ENCODE assay signal across 23 cellular contexts in the genomic region with DNA sequence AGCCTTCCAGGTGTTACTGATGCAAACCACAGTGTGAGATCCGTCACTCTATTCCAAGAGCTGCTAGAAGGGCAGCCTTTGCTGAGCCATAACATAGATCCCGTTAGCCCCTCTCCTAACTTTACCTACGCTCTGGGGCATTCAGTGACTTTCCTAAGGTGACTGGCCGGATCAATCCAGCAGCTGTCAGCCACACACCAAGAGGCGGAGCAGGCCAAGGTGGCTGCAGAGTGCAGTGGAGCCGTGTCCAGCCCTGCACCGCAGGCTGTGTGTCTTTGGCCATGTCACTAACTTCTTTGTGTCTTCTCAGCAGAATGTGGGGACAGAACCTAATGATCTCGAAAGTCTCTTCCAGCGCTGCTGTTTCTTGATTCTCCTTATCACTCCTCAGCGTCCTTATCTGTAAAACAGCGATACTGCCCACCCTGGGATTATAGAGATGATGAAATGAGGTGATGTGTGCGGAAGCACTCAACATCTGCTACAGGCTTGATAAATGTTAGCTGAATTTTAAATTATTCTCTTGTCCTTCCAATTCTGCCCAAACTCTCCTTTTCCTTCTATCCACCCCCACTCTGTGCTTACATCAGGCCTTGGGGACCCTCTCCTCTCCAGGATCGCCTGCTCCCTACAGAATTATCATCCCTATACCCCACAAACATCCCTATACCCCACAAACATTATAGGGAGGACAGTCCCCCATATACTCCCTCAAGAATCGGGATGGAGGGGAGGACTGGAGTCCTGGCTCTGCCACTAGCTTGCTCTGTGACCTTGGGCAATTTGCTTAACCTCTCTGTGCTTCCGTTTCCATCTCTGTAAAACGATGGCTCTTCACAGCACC. TPM values are rescaled to one million over a fixed set of nuclear protein-coding genes. Genes with fewer than 3 reads are reported as not detected.
DNase-seq lines count a peak whose midpoint lies in the region; ATAC-seq and TF ChIP-seq lines count a peak whose summit lies in the region.
"Had no signal": no experiment of that assay in that cellular context is flagged by ENCODE, and none has a peak within 500 bp of the region (broad histone marks: within the 10 kb centered on the region; RNA-seq: fewer than 3 reads in every experiment).

No MANE protein-coding gene starts in this region.

- no peaks in the 10 kb centered on the region for H3K36me3 ChIP-seq in hepatocyte (replicated peaks; ENCODE audit: insufficient read depth, low read depth)
- no peaks in the 10 kb centered on the region for H3K36me3 ChIP-seq in neural progenitor cell
- no peaks in the 10 kb centered on the region for H3K36me3 ChIP-seq in smooth muscle cell (ENCODE audit: low read depth)
- no peaks in the 10 kb centered on the region for H3K36me3 ChIP-seq in naive thymus-derived CD4-positive, alpha-beta T cell (ENCODE audit: control insufficient read depth in 2 of 3, insufficient read depth in 3 of 3, low read length in 3 of 3)
- H3K36me3 ChIP-seq: SJCRH30, vagina had no signal

- H2AFZ ChIP-seq in hepatocyte (no peak overlapping the region), neural progenitor cell (replicated peaks) (no peak overlapping the region), smooth muscle cell (ENCODE audit: low read depth) (no peak overlapping the region)

- no peaks in the 10 kb centered on the region for H3K9me3 Mint-ChIP-seq in neural progenitor cell
- H3K9me3 Mint-ChIP-seq in naive thymus-derived CD4-positive, alpha-beta T cell, result no peaks in the 10 kb centered on the region
- H3K9me3 Mint-ChIP-seq: activated T-cell treated with anti-CD3 and anti-CD28 coated beads, Interleukin-2, amount 50 U/mL, for 72 hours; dendritic cell treated with granulocyte-macrophage colony-stimulating factor and Interleukin-4, amounts not matched to agents 40 ng/mL and 50 ng/mL, for 4 days; HFFc6 had no signal

- peaks cover 34% of the 10 kb centered on the region for H3K4me1 ChIP-seq in hepatocyte (ENCODE audit: insufficient read depth)
- H3K4me1 ChIP-seq in neural progenitor cell, result peaks cover 56% of the 10 kb centered on the region
- H3K4me1 ChIP-seq in smooth muscle cell (ENCODE audit: low read depth), result peaks cover 32% of the 10 kb centered on the region
- H3K4me1 ChIP-seq in naive thymus-derived CD4-positive, alpha-beta T cell (ENCODE audit: control insufficient read depth in 2 of 2, insufficient read depth in 2 of 2, low read length in 2 of 2), result peaks cover 0 to 13% of the 10 kb centered on the region in 2 donors

- H3K9me3 ChIP-seq in hepatocyte (ENCODE audit: low read depth), result no peaks in the 10 kb centered on the region
- no peaks in the 10 kb centered on the region for H3K9me3 ChIP-seq in neural progenitor cell (ENCODE audit: low read depth)
- no peaks in the 10 kb centered on the region for H3K9me3 ChIP-seq in smooth muscle cell (replicated peaks; ENCODE audit: low read depth)
- no peaks in the 10 kb centered on the region for H3K9me3 ChIP-seq in naive thymus-derived CD4-positive, alpha-beta T cell (ENCODE audit: control insufficient read depth in 2 of 3, low read length in 3 of 3)
- H3K9me3 ChIP-seq: SJCRH30, vagina had no signal

- peaks cover 21% of the 10 kb centered on the region for H3K27me3 Mint-ChIP-seq in neural progenitor cell (ENCODE audit: insufficient read depth, low read depth)
- peaks cover 19 to 38% (median 28%) of the 10 kb centered on the region in 5 donors for H3K27me3 Mint-ChIP-seq in naive thymus-derived CD4-positive, alpha-beta T cell

- peak overlapping the region; percentile 62 for H3K27ac Mint-ChIP-seq in neural progenitor cell
- no peak overlapping the region for H3K27ac Mint-ChIP-seq in naive thymus-derived CD4-positive, alpha-beta T cell
- H3K27ac Mint-ChIP-seq: activated naive CD8-positive, alpha-beta T cell; activated T-cell treated with anti-CD3 and anti-CD28 coated beads, Interleukin-2, amount 50 U/mL, for 72 hours; dendritic cell treated with granulocyte-macrophage colony-stimulating factor and Interleukin-4, amounts not matched to agents 40 ng/mL and 50 ng/mL, for 4 days; HFFc6 had no signal

- H3K79me2 ChIP-seq in hepatocyte (no peaks in the 10 kb centered on the region), neural progenitor cell (ENCODE audit: low read depth) (no peaks in the 10 kb centered on the region), smooth muscle cell (ENCODE audit: low read depth) (no peaks in the 10 kb centered on the region)

- WGBS in hepatocyte (ENCODE audit: low lambda C conversion rate, missing lambda C conversion rate), result 30% methylated on average over 16 of the region's 16 CpGs
- WGBS in smooth muscle cell (ENCODE audit: low lambda C conversion rate), result 28% methylated on average over 16 of the region's 16 CpGs

- H3K4me2 ChIP-seq in hepatocyte (peak overlapping the region; percentile 53), neural progenitor cell (peak overlapping the region; percentile 62), smooth muscle cell (no peak overlapping the region)

- H4K20me1 ChIP-seq in hepatocyte (ENCODE audit: insufficient read depth, poor library complexity, severe bottlenecking) (no peaks in the 10 kb centered on the region), neural progenitor cell (ENCODE audit: low read depth) (peaks cover 21% of the 10 kb centered on the region), smooth muscle cell (ENCODE audit: low read depth) (no peaks in the 10 kb centered on the region)

- POLR2A ChIA-PET in naive thymus-derived CD4-positive, alpha-beta T cell (lab: Charles Lee), result interaction anchor here (0.6 kb wide), 1 partner anchor 1020 kb away, joined by 3 read pairs; no protein-coding TSS in a partner anchor

- peak overlapping the region; percentile 38 for H3K4me3 Mint-ChIP-seq in neural progenitor cell
- H3K4me3 Mint-ChIP-seq in naive thymus-derived CD4-positive, alpha-beta T cell, result no peak overlapping the region
- H3K4me3 Mint-ChIP-seq: activated naive CD8-positive, alpha-beta T cell; activated T-cell treated with anti-CD3 and anti-CD28 coated beads, Interleukin-2, amount 50 U/mL, for 72 hours; dendritic cell treated with granulocyte-macrophage colony-stimulating factor and Interleukin-4, amounts not matched to agents 40 ng/mL and 50 ng/mL, for 4 days; HFFc6 had no signal

- H3K27ac ChIP-seq in hepatocyte (peak overlapping the region; percentile 76), neural progenitor cell (no peak overlapping the region), smooth muscle cell (ENCODE audit: low read depth) (no peak overlapping the region)
- H3K27ac ChIP-seq in naive thymus-derived CD4-positive, alpha-beta T cell (ENCODE audit: low read depth, low read length), result no peak overlapping the region
- H3K27ac ChIP-seq: C4-2B, epithelial cell of prostate, SJCRH30, vagina had no signal

- peaks cover 21% of the 10 kb centered on the region for H3K27me3 ChIP-seq in hepatocyte
- peaks cover 78% of the 10 kb centered on the region for H3K27me3 ChIP-seq in neural progenitor cell
- peaks cover 65% of the 10 kb centered on the region for H3K27me3 ChIP-seq in smooth muscle cell (ENCODE audit: low read depth)
- H3K27me3 ChIP-seq in naive thymus-derived CD4-positive, alpha-beta T cell (ENCODE audit: control insufficient read depth in 2 of 2, insufficient read depth in 2 of 2, low read length in 2 of 2), result no peaks in the 10 kb centered on the region
- H3K27me3 ChIP-seq: SJCRH30, vagina had no signal

- H3F3A ChIP-seq in neural progenitor cell (ENCODE audit: low read depth), result peaks cover 45% of the 10 kb centered on the region
- H3F3A ChIP-seq in smooth muscle cell (ENCODE audit: low read depth), result no peaks in the 10 kb centered on the region

- no peaks in the 10 kb centered on the region for H3K36me3 Mint-ChIP-seq in neural progenitor cell
- no peaks in the 10 kb centered on the region for H3K36me3 Mint-ChIP-seq in naive thymus-derived CD4-positive, alpha-beta T cell
- H3K36me3 Mint-ChIP-seq: activated naive CD8-positive, alpha-beta T cell had no signal

- H3K4me1 Mint-ChIP-seq in neural progenitor cell, result peaks cover 91% of the 10 kb centered on the region
- H3K4me1 Mint-ChIP-seq in naive thymus-derived CD4-positive, alpha-beta T cell, result peaks cover 9 to 40% (median 24%) of the 10 kb centered on the region in 7 donors

- no peak for ATAC-seq in naive thymus-derived CD4-positive, alpha-beta T cell
- ATAC-seq: activated CD4-positive, CD25-positive, alpha-beta regulatory T cell treated with anti-CD3 and anti-CD28 coated beads, Interleukin-2, amount 50 U/mL, for 24 hours; activated T-cell treated with anti-CD3 and anti-CD28 coated beads, Interleukin-2, amount 50 U/mL, for 72 hours; PC-3 had no signal

- H3K9me2 ChIP-seq in hepatocyte (replicated peaks; ENCODE audit: insufficient read depth), result no peaks in the 10 kb centered on the region

- TF ChIP-seq CTCF in hepatocyte (IDR thresholded peaks at IDR 0.05; ENCODE audit: poor library complexity) (no peak), neural progenitor cell (IDR thresholded peaks at IDR 0.05) (no peak), smooth muscle cell (IDR thresholded peaks at IDR 0.05; ENCODE audit: borderline replicate concordance, insufficient read depth, poor library complexity, severe bottlenecking) (no peak)

- CTCF ChIA-PET in naive thymus-derived CD4-positive, alpha-beta T cell (lab: Charles Lee), result interaction anchor here (0.6 kb wide), 1 partner anchor 58 kb away, joined by 3 read pairs; no protein-coding TSS in a partner anchor

- no peak overlapping the region for H3K4me3 ChIP-seq in hepatocyte
- H3K4me3 ChIP-seq in neural progenitor cell, result no peak overlapping the region
- H3K4me3 ChIP-seq in smooth muscle cell, result no peak overlapping the region
- no peak overlapping the region for H3K4me3 ChIP-seq in naive thymus-derived CD4-positive, alpha-beta T cell (ENCODE audit: low read length)
- H3K4me3 ChIP-seq: vagina had no signal

- intact Hi-C loops in naive thymus-derived CD4-positive, alpha-beta T cell (cut with micrococcal nuclease), result no loop called here

- H3K9ac ChIP-seq in neural progenitor cell (no peak overlapping the region), smooth muscle cell (ENCODE audit: low read depth) (no peak overlapping the region)

- DNase-seq in NCI-H82 (lab: John Stamatoyannopoulos, UW), result peak; percentile 72
- no peak for DNase-seq in NCI-H82 treated with DMSO at 0.1 percent for 48 hours (lab: John Stamatoyannopoulos, UW; ENCODE audit: unreplicated experiment)
- DNase-seq in amniotic epithelial cell (ENCODE audit: low read depth), result peak; percentile 49
- peak; percentile 26 for DNase-seq in hepatocyte (ENCODE audit: low spot score)
- no peak for DNase-seq in neural progenitor cell (ENCODE audit: low spot score)
- no peak for DNase-seq in smooth muscle cell (lab: John Stamatoyannopoulos, UW; ENCODE audit: unreplicated experiment)
- DNase-seq in naive thymus-derived CD4-positive, alpha-beta T cell, result no peak
- no peak for DNase-seq in AG08395 (ENCODE audit: low spot score)
- DNase-seq: activated T-cell treated with anti-CD3 and anti-CD28 coated beads, Interleukin-2, amount 50 U/mL, for 72 hours; HFFc6; KG1; NCI-H2107; NCI-H526 treated with DMSO at 0.1 percent for 48 hours; PC-3; T-helper 2 cell had no signal

RNA-seq across cellular contexts. Expression of a gene that starts 25.8 kb away (rescaled TPM):
- total RNA-seq in hepatocyte, result 4.3 and 7.0 TPM in 2 replicates
- 25.5 and 27.9 TPM in 2 replicates for polyA plus RNA-seq in hepatocyte
- 1.9 and 7.2 TPM in 2 replicates for total RNA-seq in neural progenitor cell (ENCODE audit: low replicate concordance)
- total RNA-seq in smooth muscle cell, result 1.2 and 1.3 TPM in 2 replicates
- polyA plus RNA-seq in smooth muscle cell, result 0.83 and 2.4 TPM in 2 replicates
- total RNA-seq in naive thymus-derived CD4-positive, alpha-beta T cell, result not detected
- polyA plus RNA-seq in naive thymus-derived CD4-positive, alpha-beta T cell, result 1 to 10 TPM in 1 of 2 donors, not detected in 1; 1.3 TPM
- total RNA-seq: activated T-cell treated with anti-CD3 and anti-CD28 coated beads, Interleukin-2, amount 50 U/mL, for 72 hours; HFFc6; mononuclear cell; SJCRH30 had no signal

Comparison
In these comparisons a context has a peak if more than half of its experiments do, and no peak if none do; other contexts are left out.
1. DNase-seq: peak in NCI-H82 (single experiment), amniotic epithelial cell (single experiment) and hepatocyte (single experiment); none in NCI-H82 treated with DMSO at 0.1 percent for 48 hours (single experiment), neural progenitor cell (single experiment), smooth muscle cell (single experiment), naive thymus-derived CD4-positive, alpha-beta T cell (0 of 9) and AG08395 (single experiment).